ENCODE assay signal across 1 cellular context in the genomic region with DNA sequence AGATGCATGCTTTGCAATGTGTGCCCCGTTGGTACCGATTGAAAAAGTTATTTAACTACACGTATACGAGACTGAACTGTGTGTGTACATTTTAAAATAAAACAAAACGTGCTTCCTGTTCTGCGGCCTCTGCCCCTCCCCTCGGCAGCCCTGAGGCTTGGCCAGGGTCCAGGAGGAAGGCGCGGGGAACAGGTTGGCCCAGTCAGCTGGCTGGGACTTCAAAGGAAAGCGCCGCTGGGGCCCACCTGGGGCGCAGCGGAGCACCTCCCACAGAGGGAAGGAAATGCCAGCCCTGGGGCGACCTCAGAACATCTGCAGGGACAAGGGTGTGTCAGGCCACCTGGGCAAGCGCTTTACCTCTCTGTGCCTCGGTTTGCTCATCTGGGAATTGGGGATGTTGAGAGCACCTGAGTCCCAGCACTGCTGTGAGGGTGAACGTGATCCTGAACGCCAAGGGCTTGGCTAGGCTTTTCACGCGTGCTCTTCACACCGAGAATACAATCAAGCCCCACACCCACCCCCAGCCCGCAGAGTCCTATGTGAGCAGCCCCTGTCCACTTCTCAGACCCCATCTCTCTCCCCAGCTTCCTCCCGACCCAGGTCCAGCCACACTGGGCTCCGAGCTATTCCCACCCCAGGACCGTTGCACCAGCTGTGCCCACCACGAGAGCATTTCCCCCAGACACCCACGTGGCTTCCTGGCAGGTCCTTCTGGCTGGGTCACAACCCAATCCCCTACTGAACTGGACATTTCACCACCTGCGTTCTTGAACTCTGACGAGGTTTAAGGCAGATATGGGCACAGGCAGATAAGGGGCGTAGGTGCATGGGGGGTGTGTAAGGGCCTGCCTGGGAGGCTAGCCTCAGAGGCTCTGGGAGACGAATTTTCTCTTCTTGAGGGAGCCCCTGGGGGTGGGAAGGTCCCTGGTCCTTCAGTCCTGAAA.
TF ChIP-seq lines count a peak whose summit lies in the region.

No MANE protein-coding gene starts in this region.

TF ChIP-seq in HEK293, 187 proteins besides CTCF, POLR2A, EP300 and RAD21 (continued from another document):
- TF ChIP-seq ZNF184 (tag by site-specific recombination; IDR thresholded peaks at IDR 0.05) (no peak), ZNF791 (tag by site-specific recombination; IDR thresholded peaks at IDR 0.05) (no peak), ZNF114 (tag by site-specific recombination; IDR thresholded peaks at IDR 0.05) (no peak), WT1 (tag by site-specific recombination; IDR thresholded peaks at IDR 0.05) (0 out of 2 replicates have a peak, but pooled peaks have one; percentile 55), ZNF48 (tag by site-specific recombination; IDR thresholded peaks at IDR 0.05) (no peak), ZFHX2 (tag by site-specific recombination; conservative IDR thresholded peaks at IDR 0.05) (no peak), ZFP37 (tag by site-specific recombination; IDR thresholded peaks at IDR 0.05) (no peak)
